ENCODE assay signal across 7 cellular contexts in the genomic region with DNA sequence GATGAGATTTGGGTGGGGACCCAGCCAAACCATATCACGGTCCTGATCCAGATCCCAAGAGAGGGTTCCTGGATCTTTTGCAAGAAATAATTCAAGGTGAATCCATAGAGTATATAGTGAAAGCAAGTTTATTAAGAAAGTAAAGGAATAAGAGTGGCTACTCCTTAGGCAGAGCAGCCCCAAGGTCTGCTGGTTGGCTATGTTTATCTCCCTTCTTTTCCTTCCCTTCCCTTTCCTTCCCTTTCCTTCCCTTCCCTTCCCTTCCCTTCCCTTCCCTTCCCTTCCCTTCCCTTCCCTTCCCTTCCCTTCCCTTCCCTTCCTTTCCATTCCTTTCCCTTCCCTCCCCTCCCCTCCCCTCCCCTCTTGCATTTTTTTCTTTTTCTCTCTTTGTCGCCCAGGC.
"Had no signal": no experiment of that assay in that cellular context is flagged by ENCODE, and none has a peak within 500 bp of the region (broad histone marks: within the 10 kb centered on the region; RNA-seq: fewer than 3 reads in every experiment).

No MANE protein-coding gene starts in this region.

- ATAC-seq: K562 had no signal

- FAIRE-seq: HTR-8/SVneo, K562 had no signal

- H3K4me3 Mint-ChIP-seq: IgD-negative memory B cell had no signal

- H3K4me3 ChIP-seq: K562 had no signal

- H3K36me3 Mint-ChIP-seq: IgD-negative memory B cell had no signal

- DNase-seq: IMR-90, KBM-7, KG1 had no signal

- H3K27ac ChIP-seq: HL-60 had no signal

- H3K9me3 Mint-ChIP-seq: IgD-negative memory B cell had no signal
